In the genomic region with DNA sequence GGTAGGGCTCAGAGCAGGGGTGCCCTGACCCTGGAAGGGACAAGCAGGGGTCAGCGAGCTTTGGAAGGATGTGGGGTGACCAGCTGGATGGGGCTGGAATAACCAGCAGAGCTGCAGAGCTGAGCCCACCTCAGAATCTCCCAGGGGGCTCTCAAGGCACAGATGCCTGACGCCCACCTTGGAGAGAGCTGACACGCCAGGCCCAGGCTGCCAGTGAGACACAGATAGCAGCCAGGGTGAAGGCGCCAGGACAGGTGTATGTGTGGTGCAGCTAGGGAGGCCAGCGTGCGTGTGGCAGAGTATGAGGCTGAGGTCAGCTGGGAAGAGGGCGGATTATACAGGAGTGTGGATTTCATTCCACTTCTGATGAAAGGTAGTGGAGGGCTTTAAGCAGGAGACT, we compare ENCODE assay signal across 20 cellular contexts. TPM values are rescaled to one million over a fixed set of nuclear protein-coding genes. Genes with fewer than 3 reads are reported as not detected.
DNase-seq lines count a peak whose midpoint lies in the region; ATAC-seq, FAIRE-seq and TF ChIP-seq lines count a peak whose summit lies in the region.
"Had no signal": no experiment of that assay in that cellular context is flagged by ENCODE, and none has a peak within 500 bp of the region (broad histone marks: within the 10 kb centered on the region; RNA-seq: fewer than 3 reads in every experiment).

No MANE protein-coding gene starts in this region.

- H3K27ac Mint-ChIP-seq in activated naive CD4-positive, alpha-beta T cell treated with anti-CD3 and anti-CD28 coated beads, Interleukin-2, amount 50 U/mL, for 24 hours = peak overlapping the region; percentile 79
- no peak overlapping the region for H3K27ac Mint-ChIP-seq in activated naive CD4-positive, alpha-beta T cell treated with anti-CD3 and anti-CD28 coated beads for 36 hours
- H3K27ac Mint-ChIP-seq in T-cell (peak overlapping the region; percentile 55 to 85), chondrocyte (ENCODE audit: unreplicated experiment) (peak overlapping the region; percentile 61)
- peak overlapping the region; percentile 87 for H3K27ac Mint-ChIP-seq in stimulated activated effector memory CD8-positive, alpha-beta T cell treated with anti-CD3 and anti-CD28 coated beads, Interleukin-12 subunit alpha, Interleukin-12 subunit beta, amount 100 ng/mL, for 72 hours
- H3K27ac Mint-ChIP-seq: mesothelial cell of epicardium had no signal

- no peak for ATAC-seq in T-cell (replicated peaks in 1 of 4)
- no peak for ATAC-seq in stimulated activated effector memory CD8-positive, alpha-beta T cell treated with anti-CD3 and anti-CD28 coated beads, Interleukin-12 subunit alpha, Interleukin-12 subunit beta, amount 100 ng/mL, for 72 hours

- H3K27me3 Mint-ChIP-seq in activated naive CD4-positive, alpha-beta T cell treated with anti-CD3 and anti-CD28 coated beads, Interleukin-2, amount 50 U/mL, for 24 hours = no peaks in the 10 kb centered on the region
- H3K27me3 Mint-ChIP-seq in activated naive CD4-positive, alpha-beta T cell treated with anti-CD3 and anti-CD28 coated beads for 36 hours (ENCODE audit: low read depth) = no peaks in the 10 kb centered on the region
- H3K27me3 Mint-ChIP-seq in T-cell (no peaks in the 10 kb centered on the region), chondrocyte (ENCODE audit: low read depth) (no peaks in the 10 kb centered on the region)
- H3K27me3 Mint-ChIP-seq: CD8-positive, alpha-beta memory T cell; IgD-negative memory B cell had no signal

- POLR2A ChIA-PET in T-cell (lab: Charles Lee) = no interaction called here

- CTCF ChIA-PET in activated naive CD4-positive, alpha-beta T cell treated with anti-CD3 and anti-CD28 coated beads for 36 hours (lab: Charles Lee) = no interaction called here
- CTCF ChIA-PET in T-cell (lab: Charles Lee) = no interaction called here

- intact Hi-C loops in activated naive CD4-positive, alpha-beta T cell treated with anti-CD3 and anti-CD28 coated beads for 36 hours (cut with micrococcal nuclease) = no loop called here

- TF ChIP-seq CTCF in chondrocyte (IDR thresholded peaks at IDR 0.05) = no peak

- H3K4me3 Mint-ChIP-seq in activated naive CD4-positive, alpha-beta T cell treated with anti-CD3 and anti-CD28 coated beads, Interleukin-2, amount 50 U/mL, for 24 hours = peak overlapping the region; percentile 11
- H3K4me3 Mint-ChIP-seq in activated naive CD4-positive, alpha-beta T cell treated with anti-CD3 and anti-CD28 coated beads for 36 hours = no peak overlapping the region
- peak overlapping the region in 2 of 3 donors; percentile 2 to 21 for H3K4me3 Mint-ChIP-seq in T-cell
- no peak overlapping the region for H3K4me3 Mint-ChIP-seq in chondrocyte (ENCODE audit: unreplicated experiment)
- peak overlapping the region; percentile 7 for H3K4me3 Mint-ChIP-seq in stimulated activated effector memory CD8-positive, alpha-beta T cell treated with anti-CD3 and anti-CD28 coated beads, Interleukin-12 subunit alpha, Interleukin-12 subunit beta, amount 100 ng/mL, for 72 hours
- H3K4me3 Mint-ChIP-seq: CD8-positive, alpha-beta memory T cell; IgD-negative memory B cell; mesothelial cell of epicardium had no signal

- no peaks in the 10 kb centered on the region for H3K9me3 Mint-ChIP-seq in activated naive CD4-positive, alpha-beta T cell treated with anti-CD3 and anti-CD28 coated beads, Interleukin-2, amount 50 U/mL, for 24 hours
- no peaks in the 10 kb centered on the region for H3K9me3 Mint-ChIP-seq in activated naive CD4-positive, alpha-beta T cell treated with anti-CD3 and anti-CD28 coated beads for 36 hours
- no peaks in the 10 kb centered on the region for H3K9me3 Mint-ChIP-seq in T-cell
- no peaks in the 10 kb centered on the region for H3K9me3 Mint-ChIP-seq in chondrocyte (ENCODE audit: low read depth)
- H3K9me3 Mint-ChIP-seq in stimulated activated effector memory CD8-positive, alpha-beta T cell treated with anti-CD3 and anti-CD28 coated beads, Interleukin-12 subunit alpha, Interleukin-12 subunit beta, amount 100 ng/mL, for 72 hours = no peaks in the 10 kb centered on the region
- H3K9me3 Mint-ChIP-seq: CD8-positive, alpha-beta memory T cell; IgD-negative memory B cell; mesothelial cell of epicardium had no signal

- H3K36me3 Mint-ChIP-seq in activated naive CD4-positive, alpha-beta T cell treated with anti-CD3 and anti-CD28 coated beads, Interleukin-2, amount 50 U/mL, for 24 hours = peaks cover 9% of the 10 kb centered on the region
- peaks cover 46% of the 10 kb centered on the region for H3K36me3 Mint-ChIP-seq in activated naive CD4-positive, alpha-beta T cell treated with anti-CD3 and anti-CD28 coated beads for 36 hours (ENCODE audit: low read depth)
- peaks cover 47% of the 10 kb centered on the region for H3K36me3 Mint-ChIP-seq in T-cell
- H3K36me3 Mint-ChIP-seq in chondrocyte (ENCODE audit: low read depth) = peaks cover 40% of the 10 kb centered on the region
- peaks cover 97% of the 10 kb centered on the region for H3K36me3 Mint-ChIP-seq in stimulated activated effector memory CD8-positive, alpha-beta T cell treated with anti-CD3 and anti-CD28 coated beads, Interleukin-12 subunit alpha, Interleukin-12 subunit beta, amount 100 ng/mL, for 72 hours

- peaks cover 57% of the 10 kb centered on the region for H3K4me1 Mint-ChIP-seq in activated naive CD4-positive, alpha-beta T cell treated with anti-CD3 and anti-CD28 coated beads, Interleukin-2, amount 50 U/mL, for 24 hours
- H3K4me1 Mint-ChIP-seq in activated naive CD4-positive, alpha-beta T cell treated with anti-CD3 and anti-CD28 coated beads for 36 hours (ENCODE audit: low read depth) = peaks cover 54% of the 10 kb centered on the region
- H3K4me1 Mint-ChIP-seq in T-cell = peaks cover 52 to 58% (median 55%) of the 10 kb centered on the region in 3 donors
- peaks cover 6% of the 10 kb centered on the region for H3K4me1 Mint-ChIP-seq in chondrocyte (ENCODE audit: low read depth)
- H3K4me1 Mint-ChIP-seq in stimulated activated effector memory CD8-positive, alpha-beta T cell treated with anti-CD3 and anti-CD28 coated beads, Interleukin-12 subunit alpha, Interleukin-12 subunit beta, amount 100 ng/mL, for 72 hours = peaks cover 54% of the 10 kb centered on the region
- H3K4me1 Mint-ChIP-seq: mesothelial cell of epicardium had no signal

- DNase-seq in activated naive CD4-positive, alpha-beta T cell treated with anti-CD3 and anti-CD28 coated beads for 36 hours = no peak
- DNase-seq in T-cell (no peak), chondrocyte (ENCODE audit: low spot score) (no peak), HTR-8/SVneo (ENCODE audit: insufficient read length, low spot score) (no peak), pons (ENCODE audit: low spot score) (no peak)
- no peak for DNase-seq in stimulated activated effector memory CD8-positive, alpha-beta T cell treated with anti-CD3 and anti-CD28 coated beads, Interleukin-12 subunit alpha, Interleukin-12 subunit beta, amount 100 ng/mL, for 72 hours (ENCODE audit: low spot score in 2 of 2)
- no peak for DNase-seq in stimulated activated CD4-positive, alpha-beta T cell treated with anti-CD3 and anti-CD28 coated beads, Interleukin-1b, Interleukin-23, amount 100 ng/mL, for 48 hours
- DNase-seq: amniotic stem cell, foreskin melanocyte, kidney glomerular epithelial cell, NCI-H748 treated with DMSO at 0.1 percent for 48 hours, OCI-M1, SJCRH30 had no signal

- no peak for FAIRE-seq in HTR-8/SVneo (lab: Jason Lieb, UNC)

RNA-seq across cellular contexts. Expression of gene AP1M1, which starts 8.9 kb away (rescaled TPM):
- 100 to 1,000 TPM; 113 to 123 TPM for total RNA-seq in activated naive CD4-positive, alpha-beta T cell treated with anti-CD3 and anti-CD28 coated beads for 36 hours
- total RNA-seq in T-cell (100 to 1,000 TPM in 4 of 5 donors, 10 to 100 TPM in 1; 94.9 to 171 (median 133) TPM), chondrocyte (78.3 to 91.2 TPM (median 81.8 TPM) in 3 replicates)

RNA-seq across cellular contexts. Expression of gene FAM32A, which starts 21.4 kb away (rescaled TPM):
- 10 to 100 TPM; 38.2 to 41.9 TPM for total RNA-seq in activated naive CD4-positive, alpha-beta T cell treated with anti-CD3 and anti-CD28 coated beads for 36 hours
- total RNA-seq in T-cell (10 to 100 TPM; 42.1 to 60.6 (median 53.3) TPM), chondrocyte (64.9 to 72.4 TPM (median 68.6 TPM) in 3 replicates)

RNA-seq across cellular contexts. Expression of gene CIB3, which starts 33.3 kb away (rescaled TPM):
- not detected for total RNA-seq in activated naive CD4-positive, alpha-beta T cell treated with anti-CD3 and anti-CD28 coated beads for 36 hours
- total RNA-seq in T-cell (not detected), chondrocyte (not detected in 3 replicates)
- total RNA-seq: CD8-positive, alpha-beta memory T cell; Daoy; epithelial cell of proximal tubule; mesothelial cell of epicardium; renal cortical epithelial cell; SJCRH30 had no signal

Comparison
In these comparisons a context has a peak if more than half of its experiments do, and no peak if none do; other contexts are left out.
1. H3K4me3 Mint-ChIP-seq: peak in activated naive CD4-positive, alpha-beta T cell treated with anti-CD3 and anti-CD28 coated beads, Interleukin-2, amount 50 U/mL, for 24 hours (single experiment), T-cell (2 of 3) and stimulated activated effector memory CD8-positive, alpha-beta T cell treated with anti-CD3 and anti-CD28 coated beads, Interleukin-12 subunit alpha, Interleukin-12 subunit beta, amount 100 ng/mL, for 72 hours (single experiment); none in activated naive CD4-positive, alpha-beta T cell treated with anti-CD3 and anti-CD28 coated beads for 36 hours (single experiment) and chondrocyte (single experiment).